ENCODE assay signal across 1 cellular context in the genomic region with DNA sequence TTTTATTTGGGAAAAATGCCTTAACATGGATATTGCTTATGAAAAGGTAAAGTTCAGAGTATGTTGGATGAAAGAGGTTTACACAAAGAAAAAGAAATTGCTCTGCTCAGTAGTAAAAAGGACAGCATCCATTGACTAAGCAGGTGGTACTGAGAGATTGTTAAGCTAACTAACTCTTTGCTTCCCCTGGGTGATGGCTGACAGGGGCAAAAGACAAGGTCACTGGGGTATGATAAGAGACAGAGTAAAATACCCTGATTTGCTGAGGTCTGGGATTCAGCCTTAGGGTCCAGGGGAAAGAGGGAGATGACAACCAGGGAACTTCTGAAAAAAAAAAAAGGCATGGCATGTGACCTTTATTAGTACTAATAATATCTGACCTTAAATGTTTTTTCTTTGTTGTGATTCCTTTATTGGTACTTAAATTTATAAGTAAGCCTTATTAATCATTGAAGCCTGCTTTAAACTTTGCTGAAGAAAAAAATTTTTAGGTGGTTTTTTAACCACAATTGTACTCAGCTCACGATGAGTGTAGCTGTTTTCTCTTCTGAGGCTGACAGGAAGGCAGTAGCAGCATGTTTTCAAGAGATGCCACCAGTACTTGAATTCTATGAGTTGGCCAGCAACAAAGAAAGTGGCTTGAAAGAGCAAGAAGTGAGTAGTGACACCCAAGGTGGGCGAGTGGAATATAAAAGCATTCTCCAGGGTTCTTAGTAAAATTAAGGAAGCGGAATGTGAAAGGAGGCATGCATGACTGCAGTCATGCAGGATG.
TF ChIP-seq lines count a peak whose summit lies in the region.

No MANE protein-coding gene starts in this region.

TF ChIP-seq in WTC11, 78 proteins besides CTCF, POLR2A, EP300 and RAD21:
- TF ChIP-seq OVOL2 (CRISPR knock-in tag; IDR thresholded peaks at IDR 0.05; ENCODE audit: borderline replicate concordance) (no peak), NR3C1 (CRISPR knock-in tag; conservative IDR thresholded peaks at IDR 0.05; ENCODE audit: low read depth) (no peak), ZNF423 (CRISPR knock-in tag; IDR thresholded peaks at IDR 0.05) (no peak), NFATC4 (CRISPR knock-in tag; IDR thresholded peaks at IDR 0.05) (no peak), TEAD1 (CRISPR knock-in tag; IDR thresholded peaks at IDR 0.05) (no peak), TP53 (CRISPR knock-in tag; IDR thresholded peaks at IDR 0.05) (no peak), EMX1 (CRISPR knock-in tag; IDR thresholded peaks at IDR 0.05) (no peak), PRRX2 (CRISPR knock-in tag; IDR thresholded peaks at IDR 0.05) (no peak), RELA (CRISPR knock-in tag; IDR thresholded peaks at IDR 0.05; ENCODE audit: borderline replicate concordance) (no peak), FOXP1 (CRISPR knock-in tag; IDR thresholded peaks at IDR 0.05; ENCODE audit: borderline replicate concordance) (no peak)
- TF ChIP-seq, protein P1, sequence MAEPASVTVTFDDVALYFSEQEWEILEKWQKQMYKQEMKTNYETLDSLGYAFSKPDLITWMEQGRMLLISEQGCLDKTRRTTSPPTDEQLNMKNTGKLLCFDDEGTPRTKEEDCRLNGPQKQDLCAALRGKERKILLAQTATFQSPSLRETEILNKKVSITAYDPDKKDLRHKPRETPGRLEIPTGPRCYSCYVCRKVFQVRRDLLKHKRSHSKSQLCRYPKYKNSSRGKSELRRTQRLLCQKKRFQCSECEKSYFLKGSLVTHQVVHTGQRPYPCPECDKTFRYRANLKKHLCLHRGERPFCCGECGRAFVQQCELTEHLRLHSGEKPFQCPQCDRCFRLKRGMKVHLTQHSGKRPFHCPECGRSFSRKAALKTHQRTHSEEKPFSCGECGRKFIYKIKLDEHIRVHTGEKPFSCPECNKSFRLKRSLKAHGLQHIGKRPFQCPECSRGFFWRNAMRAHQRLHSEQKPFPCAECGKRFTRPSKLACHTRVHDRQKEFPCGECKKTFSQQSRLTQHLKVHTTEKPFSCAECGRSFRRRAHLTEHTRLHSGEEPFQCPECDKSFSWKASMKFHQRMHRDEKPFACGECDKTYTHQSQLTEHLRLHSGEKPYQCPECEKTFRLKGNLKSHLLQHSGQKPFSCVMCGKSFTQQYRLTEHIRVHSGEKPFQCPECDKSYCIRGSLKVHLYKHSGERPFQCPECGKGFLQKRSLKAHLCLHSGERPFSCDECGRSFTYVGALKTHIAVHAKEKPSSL (CRISPR knock-in tag; conservative IDR thresholded peaks at IDR 0.05), result no peak
- TF ChIP-seq, protein P2, sequence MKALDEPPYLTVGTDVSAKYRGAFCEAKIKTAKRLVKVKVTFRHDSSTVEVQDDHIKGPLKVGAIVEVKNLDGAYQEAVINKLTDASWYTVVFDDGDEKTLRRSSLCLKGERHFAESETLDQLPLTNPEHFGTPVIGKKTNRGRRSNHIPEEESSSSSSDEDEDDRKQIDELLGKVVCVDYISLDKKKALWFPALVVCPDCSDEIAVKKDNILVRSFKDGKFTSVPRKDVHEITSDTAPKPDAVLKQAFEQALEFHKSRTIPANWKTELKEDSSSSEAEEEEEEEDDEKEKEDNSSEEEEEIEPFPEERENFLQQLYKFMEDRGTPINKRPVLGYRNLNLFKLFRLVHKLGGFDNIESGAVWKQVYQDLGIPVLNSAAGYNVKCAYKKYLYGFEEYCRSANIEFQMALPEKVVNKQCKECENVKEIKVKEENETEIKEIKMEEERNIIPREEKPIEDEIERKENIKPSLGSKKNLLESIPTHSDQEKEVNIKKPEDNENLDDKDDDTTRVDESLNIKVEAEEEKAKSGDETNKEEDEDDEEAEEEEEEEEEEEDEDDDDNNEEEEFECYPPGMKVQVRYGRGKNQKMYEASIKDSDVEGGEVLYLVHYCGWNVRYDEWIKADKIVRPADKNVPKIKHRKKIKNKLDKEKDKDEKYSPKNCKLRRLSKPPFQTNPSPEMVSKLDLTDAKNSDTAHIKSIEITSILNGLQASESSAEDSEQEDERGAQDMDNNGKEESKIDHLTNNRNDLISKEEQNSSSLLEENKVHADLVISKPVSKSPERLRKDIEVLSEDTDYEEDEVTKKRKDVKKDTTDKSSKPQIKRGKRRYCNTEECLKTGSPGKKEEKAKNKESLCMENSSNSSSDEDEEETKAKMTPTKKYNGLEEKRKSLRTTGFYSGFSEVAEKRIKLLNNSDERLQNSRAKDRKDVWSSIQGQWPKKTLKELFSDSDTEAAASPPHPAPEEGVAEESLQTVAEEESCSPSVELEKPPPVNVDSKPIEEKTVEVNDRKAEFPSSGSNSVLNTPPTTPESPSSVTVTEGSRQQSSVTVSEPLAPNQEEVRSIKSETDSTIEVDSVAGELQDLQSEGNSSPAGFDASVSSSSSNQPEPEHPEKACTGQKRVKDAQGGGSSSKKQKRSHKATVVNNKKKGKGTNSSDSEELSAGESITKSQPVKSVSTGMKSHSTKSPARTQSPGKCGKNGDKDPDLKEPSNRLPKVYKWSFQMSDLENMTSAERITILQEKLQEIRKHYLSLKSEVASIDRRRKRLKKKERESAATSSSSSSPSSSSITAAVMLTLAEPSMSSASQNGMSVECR (CRISPR knock-in tag; IDR thresholded peaks at IDR 0.05; ENCODE audit: borderline replicate concordance), result no peak
- TF ChIP-seq, protein P3, sequence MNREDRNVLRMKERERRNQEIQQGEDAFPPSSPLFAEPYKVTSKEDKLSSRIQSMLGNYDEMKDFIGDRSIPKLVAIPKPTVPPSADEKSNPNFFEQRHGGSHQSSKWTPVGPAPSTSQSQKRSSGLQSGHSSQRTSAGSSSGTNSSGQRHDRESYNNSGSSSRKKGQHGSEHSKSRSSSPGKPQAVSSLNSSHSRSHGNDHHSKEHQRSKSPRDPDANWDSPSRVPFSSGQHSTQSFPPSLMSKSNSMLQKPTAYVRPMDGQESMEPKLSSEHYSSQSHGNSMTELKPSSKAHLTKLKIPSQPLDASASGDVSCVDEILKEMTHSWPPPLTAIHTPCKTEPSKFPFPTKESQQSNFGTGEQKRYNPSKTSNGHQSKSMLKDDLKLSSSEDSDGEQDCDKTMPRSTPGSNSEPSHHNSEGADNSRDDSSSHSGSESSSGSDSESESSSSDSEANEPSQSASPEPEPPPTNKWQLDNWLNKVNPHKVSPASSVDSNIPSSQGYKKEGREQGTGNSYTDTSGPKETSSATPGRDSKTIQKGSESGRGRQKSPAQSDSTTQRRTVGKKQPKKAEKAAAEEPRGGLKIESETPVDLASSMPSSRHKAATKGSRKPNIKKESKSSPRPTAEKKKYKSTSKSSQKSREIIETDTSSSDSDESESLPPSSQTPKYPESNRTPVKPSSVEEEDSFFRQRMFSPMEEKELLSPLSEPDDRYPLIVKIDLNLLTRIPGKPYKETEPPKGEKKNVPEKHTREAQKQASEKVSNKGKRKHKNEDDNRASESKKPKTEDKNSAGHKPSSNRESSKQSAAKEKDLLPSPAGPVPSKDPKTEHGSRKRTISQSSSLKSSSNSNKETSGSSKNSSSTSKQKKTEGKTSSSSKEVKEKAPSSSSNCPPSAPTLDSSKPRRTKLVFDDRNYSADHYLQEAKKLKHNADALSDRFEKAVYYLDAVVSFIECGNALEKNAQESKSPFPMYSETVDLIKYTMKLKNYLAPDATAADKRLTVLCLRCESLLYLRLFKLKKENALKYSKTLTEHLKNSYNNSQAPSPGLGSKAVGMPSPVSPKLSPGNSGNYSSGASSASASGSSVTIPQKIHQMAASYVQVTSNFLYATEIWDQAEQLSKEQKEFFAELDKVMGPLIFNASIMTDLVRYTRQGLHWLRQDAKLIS (CRISPR knock-in tag; IDR thresholded peaks at IDR 0.05; ENCODE audit: borderline replicate concordance), result no peak
- TF ChIP-seq, protein P4, sequence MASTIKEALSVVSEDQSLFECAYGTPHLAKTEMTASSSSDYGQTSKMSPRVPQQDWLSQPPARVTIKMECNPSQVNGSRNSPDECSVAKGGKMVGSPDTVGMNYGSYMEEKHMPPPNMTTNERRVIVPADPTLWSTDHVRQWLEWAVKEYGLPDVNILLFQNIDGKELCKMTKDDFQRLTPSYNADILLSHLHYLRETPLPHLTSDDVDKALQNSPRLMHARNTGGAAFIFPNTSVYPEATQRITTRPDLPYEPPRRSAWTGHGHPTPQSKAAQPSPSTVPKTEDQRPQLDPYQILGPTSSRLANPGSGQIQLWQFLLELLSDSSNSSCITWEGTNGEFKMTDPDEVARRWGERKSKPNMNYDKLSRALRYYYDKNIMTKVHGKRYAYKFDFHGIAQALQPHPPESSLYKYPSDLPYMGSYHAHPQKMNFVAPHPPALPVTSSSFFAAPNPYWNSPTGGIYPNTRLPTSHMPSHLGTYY (CRISPR knock-in tag; IDR thresholded peaks at IDR 0.05), result no peak
- TF ChIP-seq, protein P5, sequence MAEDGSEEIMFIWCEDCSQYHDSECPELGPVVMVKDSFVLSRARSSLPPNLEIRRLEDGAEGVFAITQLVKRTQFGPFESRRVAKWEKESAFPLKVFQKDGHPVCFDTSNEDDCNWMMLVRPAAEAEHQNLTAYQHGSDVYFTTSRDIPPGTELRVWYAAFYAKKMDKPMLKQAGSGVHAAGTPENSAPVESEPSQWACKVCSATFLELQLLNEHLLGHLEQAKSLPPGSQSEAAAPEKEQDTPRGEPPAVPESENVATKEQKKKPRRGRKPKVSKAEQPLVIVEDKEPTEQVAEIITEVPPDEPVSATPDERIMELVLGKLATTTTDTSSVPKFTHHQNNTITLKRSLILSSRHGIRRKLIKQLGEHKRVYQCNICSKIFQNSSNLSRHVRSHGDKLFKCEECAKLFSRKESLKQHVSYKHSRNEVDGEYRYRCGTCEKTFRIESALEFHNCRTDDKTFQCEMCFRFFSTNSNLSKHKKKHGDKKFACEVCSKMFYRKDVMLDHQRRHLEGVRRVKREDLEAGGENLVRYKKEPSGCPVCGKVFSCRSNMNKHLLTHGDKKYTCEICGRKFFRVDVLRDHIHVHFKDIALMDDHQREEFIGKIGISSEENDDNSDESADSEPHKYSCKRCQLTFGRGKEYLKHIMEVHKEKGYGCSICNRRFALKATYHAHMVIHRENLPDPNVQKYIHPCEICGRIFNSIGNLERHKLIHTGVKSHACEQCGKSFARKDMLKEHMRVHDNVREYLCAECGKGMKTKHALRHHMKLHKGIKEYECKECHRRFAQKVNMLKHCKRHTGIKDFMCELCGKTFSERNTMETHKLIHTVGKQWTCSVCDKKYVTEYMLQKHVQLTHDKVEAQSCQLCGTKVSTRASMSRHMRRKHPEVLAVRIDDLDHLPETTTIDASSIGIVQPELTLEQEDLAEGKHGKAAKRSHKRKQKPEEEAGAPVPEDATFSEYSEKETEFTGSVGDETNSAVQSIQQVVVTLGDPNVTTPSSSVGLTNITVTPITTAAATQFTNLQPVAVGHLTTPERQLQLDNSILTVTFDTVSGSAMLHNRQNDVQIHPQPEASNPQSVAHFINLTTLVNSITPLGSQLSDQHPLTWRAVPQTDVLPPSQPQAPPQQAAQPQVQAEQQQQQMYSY (CRISPR knock-in tag; IDR thresholded peaks at IDR 0.05), result no peak
- TF ChIP-seq, protein P6, sequence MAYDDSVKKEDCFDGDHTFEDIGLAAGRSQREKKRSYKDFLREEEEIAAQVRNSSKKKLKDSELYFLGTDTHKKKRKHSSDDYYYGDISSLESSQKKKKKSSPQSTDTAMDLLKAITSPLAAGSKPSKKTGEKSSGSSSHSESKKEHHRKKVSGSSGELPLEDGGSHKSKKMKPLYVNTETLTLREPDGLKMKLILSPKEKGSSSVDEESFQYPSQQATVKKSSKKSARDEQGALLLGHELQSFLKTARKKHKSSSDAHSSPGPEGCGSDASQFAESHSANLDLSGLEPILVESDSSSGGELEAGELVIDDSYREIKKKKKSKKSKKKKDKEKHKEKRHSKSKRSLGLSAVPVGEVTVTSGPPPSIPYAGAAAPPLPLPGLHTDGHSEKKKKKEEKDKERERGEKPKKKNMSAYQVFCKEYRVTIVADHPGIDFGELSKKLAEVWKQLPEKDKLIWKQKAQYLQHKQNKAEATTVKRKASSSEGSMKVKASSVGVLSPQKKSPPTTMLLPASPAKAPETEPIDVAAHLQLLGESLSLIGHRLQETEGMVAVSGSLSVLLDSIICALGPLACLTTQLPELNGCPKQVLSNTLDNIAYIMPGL (CRISPR knock-in tag; IDR thresholded peaks at IDR 0.05), result no peak
- TF ChIP-seq, protein P7, sequence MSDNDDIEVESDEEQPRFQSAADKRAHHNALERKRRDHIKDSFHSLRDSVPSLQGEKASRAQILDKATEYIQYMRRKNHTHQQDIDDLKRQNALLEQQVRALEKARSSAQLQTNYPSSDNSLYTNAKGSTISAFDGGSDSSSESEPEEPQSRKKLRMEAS (CRISPR knock-in tag; IDR thresholded peaks at IDR 0.05), result no peak
